ENCODE assay signal across 8 cellular contexts in genomic region chr9:131734165-131734610, GRCh38. TPM values are rescaled to one million over a fixed set of nuclear protein-coding genes. Genes with fewer than 3 reads are reported as not detected.
DNase-seq lines count a peak whose midpoint lies in the region; ATAC-seq and FAIRE-seq lines count a peak whose summit lies in the region.

No MANE protein-coding gene starts in this region.

- FAIRE-seq in RCC 7860 (lab: Jason Lieb, UNC): peak; percentile 7

- peak; percentile 51 for DNase-seq in activated naive CD4-positive, alpha-beta T cell treated with Interleukin-2 at 50 U/mL for 16 hours
- no peak for DNase-seq in activated naive CD4-positive, alpha-beta T cell (lab: John Stamatoyannopoulos, UW)
- DNase-seq in RCC 7860 (ENCODE audit: low spot score): peak; percentile 80
- peak; percentile 50 to 65 for DNase-seq in T47D (ENCODE audit: low read depth in 1 of 2, low spot score in 1 of 2)
- DNase-seq in myocyte (ENCODE audit: low read depth): peak; percentile 95
- DNase-seq in NK-92 treated with Interleukin-12 subunit alpha and Interleukin-12 subunit beta, amount 100 ng/mL, for 24 hours (lab: John Stamatoyannopoulos, UW): no peak
- no peak for DNase-seq in NCI-H1092 (lab: John Stamatoyannopoulos, UW)

- in situ Hi-C loops in T47D (cut with HindIII; ENCODE audit: low pct_unique_long_range_greater_than_20kb, low sequenced_read_pairs): no loop called here

- ATAC-seq in GM18861 (IDR thresholded peaks at IDR 0.05; ENCODE audit: unreplicated experiment): no peak

RNA-seq across cellular contexts. Expression of gene RAPGEF1, which starts 5.7 kb away (rescaled TPM):
- total RNA-seq in myocyte: 274 and 290 TPM in 2 replicates
- 225 TPM for polyA plus RNA-seq in myocyte (2012)

Comparison
In these comparisons a context has a peak if more than half of its experiments do, and no peak if none do; other contexts are left out.
1. DNase-seq: peak in activated naive CD4-positive, alpha-beta T cell treated with Interleukin-2 at 50 U/mL for 16 hours (single experiment), RCC 7860 (single experiment), T47D (2 of 2) and myocyte (single experiment); none in activated naive CD4-positive, alpha-beta T cell (0 of 4), NK-92 treated with Interleukin-12 subunit alpha and Interleukin-12 subunit beta, amount 100 ng/mL, for 24 hours (single experiment) and NCI-H1092 (single experiment).